In genomic region chr2:9658972-9659371, GRCh38 we compare ENCODE assay signal across 14 cellular contexts. TPM values are rescaled to one million over a fixed set of nuclear protein-coding genes. Genes with fewer than 3 reads are reported as not detected.
DNase-seq lines count a peak whose midpoint lies in the region; ATAC-seq, FAIRE-seq and TF ChIP-seq lines count a peak whose summit lies in the region.
"Had no signal": no experiment of that assay in that cellular context is flagged by ENCODE, and none has a peak within 500 bp of the region (broad histone marks: within the 10 kb centered on the region; RNA-seq: fewer than 3 reads in every experiment).

No MANE protein-coding gene starts in this region.

- no peaks in the 10 kb centered on the region for H3K9me3 Mint-ChIP-seq in astrocyte (ENCODE audit: unreplicated experiment)
- H3K9me3 Mint-ChIP-seq in CD4-positive, alpha-beta T cell = no peaks in the 10 kb centered on the region
- H3K9me3 Mint-ChIP-seq: activated CD4-positive, alpha-beta memory T cell treated with anti-CD3 and anti-CD28 coated beads, Interleukin-2, amount 10 ng/mL, durations not matched to agents 7 days and 5 days had no signal

- peak overlapping the region; percentile 10 for H3K27ac ChIP-seq in astrocyte (ENCODE audit: low read depth, low read length)
- H3K27ac ChIP-seq in hepatocyte = no peak overlapping the region
- H3K27ac ChIP-seq in CD4-positive, alpha-beta T cell (ENCODE audit: low read depth, low read length) = no peak overlapping the region
- H3K27ac ChIP-seq: SK-N-MC had no signal

- no peak for TF ChIP-seq CTCF in astrocyte (IDR thresholded peaks at IDR 0.05; ENCODE audit: insufficient read depth, low read depth, low read length)
- TF ChIP-seq CTCF in hepatocyte (IDR thresholded peaks at IDR 0.05; ENCODE audit: poor library complexity) = no peak
- TF ChIP-seq CTCF in CD4-positive, alpha-beta T cell (IDR thresholded peaks at IDR 0.05) = no peak

- H4K20me1 ChIP-seq in astrocyte (ENCODE audit: insufficient read depth, low read length) (no peaks in the 10 kb centered on the region), hepatocyte (ENCODE audit: insufficient read depth, poor library complexity, severe bottlenecking) (no peaks in the 10 kb centered on the region)

- CTCF ChIA-PET in CD4-positive, alpha-beta T cell (lab: Charles Lee) = no interaction called here

- H3K27me3 Mint-ChIP-seq in astrocyte (ENCODE audit: low read depth, unreplicated experiment) = peaks cover 2% of the 10 kb centered on the region
- H3K27me3 Mint-ChIP-seq in CD4-positive, alpha-beta T cell = no peaks in the 10 kb centered on the region
- H3K27me3 Mint-ChIP-seq: activated CD4-positive, alpha-beta memory T cell treated with anti-CD3 and anti-CD28 coated beads, Interleukin-2, amount 10 ng/mL, durations not matched to agents 7 days and 5 days had no signal

- H3K9me3 ChIP-seq in astrocyte (ENCODE audit: insufficient read depth, low read depth, low read length) (no peaks in the 10 kb centered on the region), hepatocyte (ENCODE audit: low read depth) (no peaks in the 10 kb centered on the region)
- no peaks in the 10 kb centered on the region for H3K9me3 ChIP-seq in CD4-positive, alpha-beta T cell (ENCODE audit: control insufficient read depth, low read length)

- H2AFZ ChIP-seq in astrocyte (ENCODE audit: low read depth, low read length) = no peak overlapping the region
- no peak overlapping the region for H2AFZ ChIP-seq in hepatocyte

- H3K36me3 ChIP-seq in astrocyte (ENCODE audit: insufficient read depth, low read length) = no peaks in the 10 kb centered on the region
- no peaks in the 10 kb centered on the region for H3K36me3 ChIP-seq in hepatocyte (replicated peaks; ENCODE audit: insufficient read depth, low read depth)

- WGBS in hepatocyte (ENCODE audit: low lambda C conversion rate, missing lambda C conversion rate) = 73% methylated on average over 9 of the region's 9 CpGs

- peaks cover 44% of the 10 kb centered on the region for H3K4me1 Mint-ChIP-seq in astrocyte (ENCODE audit: low read depth, unreplicated experiment)
- H3K4me1 Mint-ChIP-seq in CD4-positive, alpha-beta T cell (ENCODE audit: low read depth) = peaks cover 16% of the 10 kb centered on the region

- peak overlapping the region; percentile 79 for H3K27ac Mint-ChIP-seq in astrocyte (ENCODE audit: unreplicated experiment)
- no peak overlapping the region for H3K27ac Mint-ChIP-seq in CD4-positive, alpha-beta T cell
- H3K27ac Mint-ChIP-seq: activated CD4-positive, alpha-beta memory T cell treated with anti-CD3 and anti-CD28 coated beads, Interleukin-2, amount 10 ng/mL, durations not matched to agents 7 days and 5 days had no signal

- H3K4me1 ChIP-seq in astrocyte (ENCODE audit: insufficient read depth, low read length) (peaks cover 35% of the 10 kb centered on the region), hepatocyte (ENCODE audit: insufficient read depth) (no peaks in the 10 kb centered on the region)

- peaks cover 2% of the 10 kb centered on the region for H3K36me3 Mint-ChIP-seq in astrocyte (ENCODE audit: low read depth, unreplicated experiment)
- no peaks in the 10 kb centered on the region for H3K36me3 Mint-ChIP-seq in CD4-positive, alpha-beta T cell (ENCODE audit: low read depth)

- H3K4me3 ChIP-seq in astrocyte (ENCODE audit: insufficient read depth, low read depth, low read length) (no peak overlapping the region), hepatocyte (no peak overlapping the region)
- H3K4me3 ChIP-seq: SK-N-MC had no signal

- DNase-seq in A172 (ENCODE audit: low spot score) (peak; percentile 74), HPDE6-E6E7 (ENCODE audit: extremely low spot score) (peak; percentile 59), astrocyte (ENCODE audit: low read depth) (peak; percentile 59), hepatocyte (ENCODE audit: low spot score) (peak; percentile 26), amniotic stem cell (lab: John Stamatoyannopoulos, UW) (no peak), inferior parietal cortex (ENCODE audit: extremely low spot score) (no peak)
- DNase-seq in CD4-positive, alpha-beta T cell = no peak
- DNase-seq: activated CD4-positive, alpha-beta memory T cell treated with anti-CD3 and anti-CD28 coated beads, Interleukin-2, amount 10 ng/mL, durations not matched to agents 7 days and 5 days; effector CD8-positive, alpha-beta T cell; glutamatergic neuron; left cardiac atrium; stimulated activated CD4-positive, alpha-beta T cell treated with anti-CD3 and anti-CD28 coated beads, Interleukin-15, amount 100 ng/mL, for 24 hours had no signal

- POLR2A ChIA-PET in CD4-positive, alpha-beta T cell (lab: Charles Lee) = no interaction called here

- no peak overlapping the region for H3K4me3 Mint-ChIP-seq in astrocyte (ENCODE audit: unreplicated experiment)
- H3K4me3 Mint-ChIP-seq in CD4-positive, alpha-beta T cell = no peak overlapping the region
- H3K4me3 Mint-ChIP-seq: activated CD4-positive, alpha-beta memory T cell treated with anti-CD3 and anti-CD28 coated beads, Interleukin-2, amount 10 ng/mL, durations not matched to agents 7 days and 5 days had no signal

- intact Hi-C loops in CD4-positive, alpha-beta T cell (cut with DNase I, micrococcal nuclease) = no loop called here

- no peak for ATAC-seq in CD4-positive, alpha-beta T cell (ENCODE audit: poor library complexity)
- no peak for ATAC-seq in GM18511 (IDR thresholded peaks at IDR 0.05; ENCODE audit: unreplicated experiment)
- ATAC-seq: left cardiac atrium had no signal

- H3K9me2 ChIP-seq in hepatocyte (replicated peaks; ENCODE audit: insufficient read depth) = no peaks in the 10 kb centered on the region

- no peak overlapping the region for H3K9ac ChIP-seq in astrocyte (ENCODE audit: low read length)

- H3K27me3 ChIP-seq in astrocyte (ENCODE audit: insufficient read depth, low read length) (no peaks in the 10 kb centered on the region), hepatocyte (no peaks in the 10 kb centered on the region)
- no peaks in the 10 kb centered on the region for H3K27me3 ChIP-seq in CD4-positive, alpha-beta T cell (ENCODE audit: control insufficient read depth, insufficient read depth, low read length)

- no peak for FAIRE-seq in astrocyte (lab: Jason Lieb, UNC)

- H3K79me2 ChIP-seq in astrocyte (ENCODE audit: insufficient read depth, low read length) (no peaks in the 10 kb centered on the region), hepatocyte (no peaks in the 10 kb centered on the region)

- H3K4me2 ChIP-seq in astrocyte (ENCODE audit: low read length) (peak overlapping the region; percentile 6), hepatocyte (no peak overlapping the region)

RNA-seq across cellular contexts. Expression of gene YWHAQ, which starts 28.2 kb away (rescaled TPM):
- total RNA-seq in A172 (2014; rRNA removed; shearing (Covaris generic)) = 746 and 807 TPM in 2 replicates
- 358 and 408 TPM in 2 replicates for total RNA-seq in astrocyte
- 302 and 327 TPM in 2 replicates for total RNA-seq in hepatocyte
- 361 and 368 TPM in 2 replicates for polyA plus RNA-seq in hepatocyte
- total RNA-seq in CD4-positive, alpha-beta T cell = 100 to 1,000 TPM in 1 of 2 experiments, 10 to 100 TPM in 1; 95.8 to 101 TPM

Comparison
In these comparisons a context has a peak if more than half of its experiments do, and no peak if none do; other contexts are left out.
1. DNase-seq: peak in A172 (single experiment), HPDE6-E6E7 (single experiment), astrocyte (single experiment) and hepatocyte (single experiment); none in amniotic stem cell (single experiment), CD4-positive, alpha-beta T cell (0 of 10) and inferior parietal cortex (single experiment).